Comparison of ENCODE assay signal across 8 cellular contexts in genomic region chr16:31988595-31989581, GRCh38.
DNase-seq lines count a peak whose midpoint lies in the region; ATAC-seq, FAIRE-seq and TF ChIP-seq lines count a peak whose summit lies in the region.
"Not testable (repeated sequence)": the region's sequence is repeated elsewhere in the genome, so short reads cannot be mapped to it uniquely, and the experiment has no call there.

No MANE protein-coding gene starts in this region.

- not testable (repeated sequence) for H2AFZ ChIP-seq in SK-N-SH (ENCODE audit: low read depth)

- POLR2A ChIA-PET in A549 (lab: Yijun Ruan, JAX); SK-N-SH (lab: Yijun Ruan, JAX); activated CD4-positive, alpha-beta memory T cell treated with anti-CD3 and anti-CD28 coated beads for 36 hours (lab: Charles Lee): not testable (repeated sequence)

- ATAC-seq in A549, result peak; percentile 76 to 79; a peak in 5 of 6 replicates
- peak; percentile 47 for ATAC-seq in GM21619 (IDR thresholded peaks at IDR 0.05; ENCODE audit: unreplicated experiment)
- peak; percentile 48 for ATAC-seq in Right ventricle myocardium inferior
- ATAC-seq in omental fat pad (ENCODE audit: low FRiP score), result peak; percentile 23

- not testable (repeated sequence) for H3K27ac Mint-ChIP-seq in activated CD4-positive, alpha-beta memory T cell treated with anti-CD3 and anti-CD28 coated beads for 36 hours

- not testable (repeated sequence) for TF ChIP-seq CTCF in A549 (IDR thresholded peaks at IDR 0.05); omental fat pad (IDR thresholded peaks at IDR 0.05)
- peak; percentile 17; the same call in 1 of the 2 replicates for TF ChIP-seq CTCF in SK-N-SH (IDR thresholded peaks at IDR 0.05)

- H3F3A ChIP-seq in SK-N-SH (replicated peaks; ENCODE audit: insufficient read depth), result not testable (repeated sequence)

- not testable (repeated sequence) for H3K79me2 ChIP-seq in SK-N-SH (ENCODE audit: insufficient read depth)

- FAIRE-seq in A549 (lab: Jason Lieb, UNC), result not testable (repeated sequence)

- H3K27me3 Mint-ChIP-seq in activated CD4-positive, alpha-beta memory T cell treated with anti-CD3 and anti-CD28 coated beads for 36 hours, result not testable (repeated sequence)

- H3K9me3 ChIP-seq in A549, SK-N-SH: not testable (repeated sequence)

- H3K4me2 ChIP-seq in A549, SK-N-SH: not testable (repeated sequence)

- not testable (repeated sequence) for H3K4me1 ChIP-seq in A549; SK-N-SH (ENCODE audit: control insufficient read depth in 1 of 2, insufficient read depth in 2 of 2, low read depth in 1 of 2, low read length in 1 of 2)

- H3K9me2 ChIP-seq in SK-N-SH, result not testable (repeated sequence)

- not testable (repeated sequence) for H3K36me3 Mint-ChIP-seq in activated CD4-positive, alpha-beta memory T cell treated with anti-CD3 and anti-CD28 coated beads for 36 hours

- CTCF ChIA-PET in A549 (lab: Yijun Ruan, JAX); SK-N-SH (lab: Yijun Ruan, JAX); activated CD4-positive, alpha-beta memory T cell treated with anti-CD3 and anti-CD28 coated beads for 36 hours (lab: Charles Lee): not testable (repeated sequence)

- not testable (repeated sequence) for H3K27ac ChIP-seq in A549; SK-N-SH (ENCODE audit: low read depth in 2 of 2, low read length in 1 of 2)

- intact Hi-C loops in activated CD4-positive, alpha-beta memory T cell treated with anti-CD3 and anti-CD28 coated beads for 36 hours (cut with micrococcal nuclease); Right ventricle myocardium inferior (cut with DNase I): not testable (repeated sequence)

- H3K4me3 Mint-ChIP-seq in activated CD4-positive, alpha-beta memory T cell treated with anti-CD3 and anti-CD28 coated beads for 36 hours, result not testable (repeated sequence)

- H3K9ac ChIP-seq in SK-N-SH, result not testable (repeated sequence)

- not testable (repeated sequence) for H3K36me3 ChIP-seq in SK-N-SH (replicated peaks in 1 of 2; ENCODE audit: control insufficient read depth in 1 of 2, insufficient read depth in 2 of 2, low read length in 1 of 2)

- not testable (repeated sequence) for H4K20me1 ChIP-seq in SK-N-SH (ENCODE audit: insufficient read depth)

- H3K4me3 ChIP-seq in A549; SK-N-SH (ENCODE audit: low read depth in 2 of 2, low read length in 1 of 2): not testable (repeated sequence)

- not testable (repeated sequence) for DNase-seq in A549 (ENCODE audit: low read depth in 1 of 2, low spot score in 1 of 2); SK-N-SH; Right ventricle myocardium inferior (ENCODE audit: missing footprints); omental fat pad (ENCODE audit: low spot score)
- DNase-seq in activated CD4-positive, alpha-beta memory T cell treated with anti-CD3 and anti-CD28 coated beads for 36 hours, result peak; percentile 73
- peak; percentile 31 for DNase-seq in activated T-helper 9 cell treated with anti-CD3 and anti-CD28 coated beads, Interleukin-2, amount 50 U/mL, for 16 hours (ENCODE audit: low read depth)
- DNase-seq in stimulated activated CD8-positive, alpha-beta memory T cell treated with anti-CD3 and anti-CD28 coated beads, Interleukin-12 subunit alpha, Interleukin-12 subunit beta, amount 100 ng/mL, for 24 hours (ENCODE audit: extremely low read depth), result peak; percentile 11

- not testable (repeated sequence) for TF ChIP-seq POLR2A in A549 (IDR thresholded peaks at IDR 0.05; ENCODE audit: low read length)

- not testable (repeated sequence) for H3K4me1 Mint-ChIP-seq in activated CD4-positive, alpha-beta memory T cell treated with anti-CD3 and anti-CD28 coated beads for 36 hours (ENCODE audit: low read depth)

- TF ChIP-seq RAD21 in A549 (conservative IDR thresholded peaks at IDR 0.05 in 1 of 2, IDR thresholded peaks at IDR 0.05 in 1 of 2); SK-N-SH (IDR thresholded peaks at IDR 0.05; ENCODE audit: low read length): not testable (repeated sequence)

- not testable (repeated sequence) for TF ChIP-seq EP300 in A549 (IDR thresholded peaks at IDR 0.05); SK-N-SH (IDR thresholded peaks at IDR 0.05; ENCODE audit: borderline replicate concordance in 1 of 2, low read depth in 1 of 2, low read length in 1 of 2)

- H3K9me3 Mint-ChIP-seq in activated CD4-positive, alpha-beta memory T cell treated with anti-CD3 and anti-CD28 coated beads for 36 hours, result not testable (repeated sequence)

- not testable (repeated sequence) for H3K27me3 ChIP-seq in SK-N-SH (ENCODE audit: insufficient read depth)

- 15% methylated on average over 8 of the region's 23 CpGs for WGBS in A549 (ENCODE audit: missing lambda C conversion rate)
- 5% methylated on average over 3 of the region's 23 CpGs for WGBS in SK-N-SH (ENCODE audit: low lambda C conversion rate)

Comparison
In these comparisons a context has a peak if more than half of its experiments do, and no peak if none do; other contexts are left out.
1. ATAC-seq: peak in every context shown above with its lines; median percentile 78 in A549; 48 in Right ventricle myocardium inferior; 47 in GM21619; 23 in omental fat pad.